Comparison of ENCODE assay signal across 8 cellular contexts in the genomic region with DNA sequence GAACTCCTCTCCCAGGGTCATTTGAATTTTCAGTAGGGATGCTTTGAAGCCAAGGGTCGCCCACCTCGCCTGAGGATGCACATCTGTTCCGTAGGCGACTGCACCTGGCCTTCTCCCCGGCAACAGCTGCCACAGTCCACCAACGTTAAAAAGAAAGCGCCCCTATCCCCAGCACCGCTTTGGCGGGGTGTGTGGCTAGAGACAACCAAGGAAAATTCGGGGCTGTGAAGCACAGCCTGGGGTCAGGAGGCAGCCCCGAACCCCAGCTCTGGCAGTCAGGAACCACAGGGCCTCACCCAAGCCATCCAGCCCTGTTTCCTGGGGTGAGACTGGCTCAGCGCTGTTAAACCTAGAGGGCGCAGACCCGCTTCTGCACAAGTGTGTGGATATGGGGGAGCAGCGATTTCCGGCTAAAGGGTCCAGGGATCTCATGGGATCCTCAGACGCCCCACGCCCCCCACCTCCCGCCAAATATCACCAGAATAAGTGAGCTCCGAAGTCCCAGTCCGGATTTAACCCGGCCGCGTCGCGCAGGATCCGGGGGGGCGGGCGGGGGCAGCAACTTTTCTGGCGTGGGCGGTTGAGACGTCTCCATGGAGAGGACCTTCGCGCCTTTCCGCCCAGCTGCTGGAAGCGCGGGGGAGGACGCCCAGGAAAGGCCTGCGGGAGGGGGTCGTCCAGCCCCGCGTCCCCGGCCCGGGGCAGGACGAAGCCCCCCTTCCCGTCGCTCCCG. TPM values are rescaled to one million over a fixed set of nuclear protein-coding genes. Genes with fewer than 3 reads are reported as not detected.
A peak's percentile ranks its signal among the peaks of the same experiment; 100 is the strongest.
DNase-seq lines count a peak whose midpoint lies in the region; ATAC-seq and TF ChIP-seq lines count a peak whose summit lies in the region.

No MANE protein-coding gene starts in this region.

- H3K4me3 ChIP-seq in GM12865 (ENCODE audit: low read depth, low read length) (peak overlapping the region; percentile 72), LNCaP clone FGC (ENCODE audit: low read depth, low read length) (peak overlapping the region; percentile 63), fibroblast of villous mesenchyme (ENCODE audit: low read depth, low read length) (peak overlapping the region; percentile 73), OCI-LY7 (ENCODE audit: low read depth, low read length, poor library complexity, severe bottlenecking) (no peak overlapping the region)

- intact Hi-C loops in OCI-LY7 (cut with micrococcal nuclease; ENCODE audit: unreplicated experiment) = no loop called here

- no peak overlapping the region for H3K4me2 ChIP-seq in OCI-LY7 (ENCODE audit: low read length)

- ATAC-seq in GM21825 (IDR thresholded peaks at IDR 0.05; ENCODE audit: unreplicated experiment) = peak; percentile 36
- ATAC-seq in omental fat pad (ENCODE audit: low FRiP score) = peak; percentile 48

- no peaks in the 10 kb centered on the region for H3K4me1 ChIP-seq in OCI-LY7 (ENCODE audit: insufficient read depth, low read length, poor library complexity, severe bottlenecking)

- H3K9me2 ChIP-seq in OCI-LY7 (ENCODE audit: insufficient read depth, low read length) = no peaks in the 10 kb centered on the region

- no peak overlapping the region for H2AFZ ChIP-seq in OCI-LY7 (ENCODE audit: low read length)

- POLR2A ChIA-PET in OCI-LY7 (lab: Charles Lee) = interaction anchor here (0.6 kb wide), 1 partner anchor 81 kb away, joined by 4 read pairs; no protein-coding TSS in a partner anchor

- H3K27ac ChIP-seq in OCI-LY7 (ENCODE audit: low read depth, low read length, poor library complexity, severe bottlenecking) = no peak overlapping the region

- no peaks in the 10 kb centered on the region for H3K36me3 ChIP-seq in OCI-LY7 (ENCODE audit: insufficient read depth, low read length)

- TF ChIP-seq CTCF in GM12865 (IDR thresholded peaks at IDR 0.05; ENCODE audit: insufficient read depth, low read depth, low read length, missing control alignments) = no peak
- TF ChIP-seq CTCF in LNCaP clone FGC (IDR thresholded peaks at IDR 0.05; ENCODE audit: control insufficient read depth, extremely low read depth, insufficient read depth) = 0 out of 2 replicates have a peak, but pooled peaks have one; percentile 19
- peak; percentile 4 for TF ChIP-seq CTCF in fibroblast of villous mesenchyme (IDR thresholded peaks at IDR 0.05; ENCODE audit: insufficient read depth, low read depth, low read length)
- TF ChIP-seq CTCF in omental fat pad (IDR thresholded peaks at IDR 0.05) = no peak
- no peak for TF ChIP-seq CTCF in OCI-LY7 (conservative IDR thresholded peaks at IDR 0.05; ENCODE audit: low read length)

- H3K9me3 ChIP-seq in OCI-LY7 (ENCODE audit: low read length) = no peaks in the 10 kb centered on the region

- H3K79me2 ChIP-seq in OCI-LY7 (ENCODE audit: insufficient read depth, low read depth, low read length) = no peaks in the 10 kb centered on the region

- CTCF ChIA-PET in OCI-LY7 (lab: Charles Lee; ENCODE audit: unreplicated experiment) = no interaction called here

- peak; percentile 57 for DNase-seq in GM12865 (ENCODE audit: low read depth)
- no peak for DNase-seq in LNCaP clone FGC (ENCODE audit: low read depth)
- peak; percentile 40 for DNase-seq in activated T-cell treated with anti-CD3 and anti-CD28 coated beads for 4 hours
- DNase-seq in fibroblast of villous mesenchyme (ENCODE audit: low read depth) = peak; percentile 49
- no peak for DNase-seq in omental fat pad (ENCODE audit: low spot score)
- no peak for DNase-seq in OCI-LY7 (ENCODE audit: low spot score)
- DNase-seq in HPDE6-E6E7 (ENCODE audit: extremely low spot score) = no peak

- no TSS peak for BruUV-seq in OCI-LY7 (replicated peaks; lab: Mats Ljungman, UMichigan)

- no peaks in the 10 kb centered on the region for H4K20me1 ChIP-seq in OCI-LY7 (ENCODE audit: insufficient read depth, low read length)

RNA-seq across cellular contexts. Expression of gene ZC3HAV1L, which starts 0.8 kb away (rescaled TPM):
- total RNA-seq in fibroblast of villous mesenchyme = 13.9 and 21.2 TPM in 2 replicates
- total RNA-seq in omental fat pad = 10 to 100 TPM; 16.8 to 23.3 (median 18.0) TPM
- not detected in 2 replicates for total RNA-seq in OCI-LY7 (2014; rRNA removed; shearing (Covaris generic))
- not detected in 2 replicates for total RNA-seq in OCI-LY7 (2022)

RNA-seq across cellular contexts. Expression of gene KIAA1549, which starts 53.8 kb away (rescaled TPM):
- total RNA-seq in fibroblast of villous mesenchyme = 1.6 and 2.6 TPM in 2 replicates
- 1 to 10 TPM; 1.2 to 1.6 (median 1.4) TPM for total RNA-seq in omental fat pad
- 0.03 TPM in 1 of 2 replicates, not detected in the other for total RNA-seq in OCI-LY7 (2014; rRNA removed; shearing (Covaris generic))
- 2.1 and 3.0 TPM in 2 replicates for total RNA-seq in OCI-LY7 (2022)

Comparison
In these comparisons a context has a peak if more than half of its experiments do, and no peak if none do; other contexts are left out.
1. DNase-seq: peak in GM12865 (single experiment), activated T-cell treated with anti-CD3 and anti-CD28 coated beads for 4 hours (single experiment) and fibroblast of villous mesenchyme (single experiment); none in LNCaP clone FGC (single experiment), omental fat pad (single experiment), OCI-LY7 (single experiment) and HPDE6-E6E7 (single experiment).
2. CTCF ChIP-seq: peak in LNCaP clone FGC (single experiment) and fibroblast of villous mesenchyme (single experiment); none in GM12865 (single experiment), omental fat pad (0 of 3) and OCI-LY7 (single experiment).
3. RNA of gene ZC3HAV1L, which starts 0.8 kb away (total RNA-seq): 13.9 to 21.2 TPM in fibroblast of villous mesenchyme and 16.8 to 23.3 TPM in omental fat pad; not detected in OCI-LY7; every median in the first group is over 10 times any median in the second.